In genomic region chr10:52525761-52526160, GRCh38 we compare ENCODE assay signal across 18 cellular contexts.
DNase-seq lines count a peak whose midpoint lies in the region; TF ChIP-seq lines count a peak whose summit lies in the region.
"Had no signal": no experiment of that assay in that cellular context is flagged by ENCODE, and none has a peak within 500 bp of the region (broad histone marks: within the 10 kb centered on the region; RNA-seq: fewer than 3 reads in every experiment).

No MANE protein-coding gene starts in this region.

- BruUV-seq in MCF 10A (replicated peaks; lab: Mats Ljungman, UMichigan), result no TSS peak

- H3K27ac ChIP-seq in breast epithelium (no peak overlapping the region), SJCRH30 (no peak overlapping the region)
- H3K27ac ChIP-seq: 22Rv1 had no signal

- POLR2A ChIA-PET in MCF 10A (lab: Yijun Ruan, JAX), result no interaction called here
- POLR2A ChIA-PET in GM10248 (lab: Yijun Ruan, JAX), result no interaction called here

- no peaks in the 10 kb centered on the region for H3K36me3 ChIP-seq in breast epithelium
- no peaks in the 10 kb centered on the region for H3K36me3 ChIP-seq in SJCRH30

- no peaks in the 10 kb centered on the region for H3K27me3 ChIP-seq in breast epithelium
- H3K27me3 ChIP-seq in SJCRH30, result no peaks in the 10 kb centered on the region

- CTCF ChIA-PET in MCF 10A (lab: Yijun Ruan, JAX), result interaction anchor here (1.1 to 1.4 kb wide), 3 partner anchors 41 to 212 kb away, joined by 3 to 10 read pairs (median 3); partner anchors contain the start of gene DKK1
- CTCF ChIA-PET in GM10248 (lab: Yijun Ruan, JAX), result interaction anchor here (1.3 kb wide), 1 partner anchor 8 kb away, joined by 4 read pairs; no protein-coding TSS in a partner anchor

- TF ChIP-seq POLR2A in breast epithelium (IDR thresholded peaks at IDR 0.05), result no peak

- no peak for TF ChIP-seq CTCF in MCF 10A (IDR thresholded peaks at IDR 0.05; ENCODE audit: unreplicated experiment)
- TF ChIP-seq CTCF in breast epithelium (IDR thresholded peaks at IDR 0.05), result no peak
- no peak for TF ChIP-seq CTCF in fibroblast of villous mesenchyme (IDR thresholded peaks at IDR 0.05; ENCODE audit: insufficient read depth, low read depth, low read length)
- no peak for TF ChIP-seq CTCF in GM10248 (IDR thresholded peaks at IDR 0.05; ENCODE audit: control extremely low read depth, extremely low read depth, low read depth, missing control alignments)

- H3K27me3 Mint-ChIP-seq in MCF 10A (ENCODE audit: insufficient read depth, unreplicated experiment), result no peaks in the 10 kb centered on the region
- H3K27me3 Mint-ChIP-seq: activated CD4-positive, alpha-beta T cell treated with anti-CD3 and anti-CD28 coated beads for 36 hours had no signal

- intact Hi-C loops in MCF 10A (cut with micrococcal nuclease) (no loop called here), breast epithelium (cut with DNase I; ENCODE audit: low total_unique reads) (no loop called here)

- H3K4me1 Mint-ChIP-seq in MCF 10A (ENCODE audit: insufficient read depth, unreplicated experiment), result peaks cover 25% of the 10 kb centered on the region
- H3K4me1 Mint-ChIP-seq: activated CD4-positive, alpha-beta T cell treated with anti-CD3 and anti-CD28 coated beads for 36 hours; naive B cell had no signal

- no peaks in the 10 kb centered on the region for H3K4me1 ChIP-seq in breast epithelium
- H3K4me1 ChIP-seq in SJCRH30, result no peaks in the 10 kb centered on the region

- DNase-seq in MCF 10A (ENCODE audit: unreplicated experiment) (peak; percentile 34), breast epithelium (ENCODE audit: low spot score in 2 of 2) (no peak), amniotic stem cell (lab: John Stamatoyannopoulos, UW) (peak; percentile 38), fibroblast of villous mesenchyme (ENCODE audit: low read depth) (peak; percentile 55), SJCRH30 (no peak), NCI-H2081 (lab: John Stamatoyannopoulos, UW) (no peak), GM10248 (ENCODE audit: extremely low spot score) (no peak), NCI-H1092 (lab: John Stamatoyannopoulos, UW) (no peak)
- DNase-seq: activated CD4-positive, alpha-beta T cell treated with anti-CD3 and anti-CD28 coated beads for 36 hours; activated CD8-positive, alpha-beta memory T cell treated with anti-CD3 and anti-CD28 coated beads, Interleukin-2, amount 50 U/mL, for 4 hours; COR-L47; hypothalamus; MM.1S; naive B cell; substantia nigra had no signal

- no peaks in the 10 kb centered on the region for H3K9me3 ChIP-seq in breast epithelium
- H3K9me3 ChIP-seq in SJCRH30 (replicated peaks), result no peaks in the 10 kb centered on the region

- H3K36me3 Mint-ChIP-seq in MCF 10A (ENCODE audit: insufficient read depth, unreplicated experiment), result no peaks in the 10 kb centered on the region
- H3K36me3 Mint-ChIP-seq: activated naive CD4-positive, alpha-beta T cell treated with anti-CD3 and anti-CD28 coated beads, Interleukin-2, amount 50 U/mL, for 72 hours; naive B cell had no signal

- no peak overlapping the region for H3K4me3 Mint-ChIP-seq in MCF 10A (ENCODE audit: unreplicated experiment)
- H3K4me3 Mint-ChIP-seq: activated CD4-positive, alpha-beta T cell treated with anti-CD3 and anti-CD28 coated beads for 36 hours; naive B cell; T-helper 2 cell treated with Interferon-gamma antibody and Interleukin-4, amounts not matched to agents 5 μg/mL and 100 μg/mL, for 36 hours had no signal

- H3K9me3 Mint-ChIP-seq in MCF 10A (ENCODE audit: unreplicated experiment), result peaks cover 17% of the 10 kb centered on the region

- H3K4me3 ChIP-seq in breast epithelium (no peak overlapping the region), fibroblast of villous mesenchyme (ENCODE audit: low read depth, low read length) (no peak overlapping the region), SJCRH30 (no peak overlapping the region)

- H3K27ac Mint-ChIP-seq in MCF 10A (ENCODE audit: low read depth, unreplicated experiment), result peak overlapping the region; percentile 86
- H3K27ac Mint-ChIP-seq: activated CD4-positive, alpha-beta T cell treated with anti-CD3 and anti-CD28 coated beads for 36 hours; activated naive CD4-positive, alpha-beta T cell treated with anti-CD3 and anti-CD28 coated beads, Interleukin-2, amount 50 U/mL, for 72 hours; naive B cell; T-helper 2 cell treated with Interferon-gamma antibody and Interleukin-4, amounts not matched to agents 5 μg/mL and 100 μg/mL, for 36 hours had no signal

Comparison
In these comparisons a context has a peak if more than half of its experiments do, and no peak if none do; other contexts are left out.
1. DNase-seq: peak in MCF 10A (single experiment), amniotic stem cell (single experiment) and fibroblast of villous mesenchyme (single experiment); none in breast epithelium (0 of 2), SJCRH30 (0 of 2), NCI-H2081 (0 of 2), GM10248 (single experiment) and NCI-H1092 (single experiment).